Comparison of ENCODE assay signal across 26 cellular contexts in the genomic region with DNA sequence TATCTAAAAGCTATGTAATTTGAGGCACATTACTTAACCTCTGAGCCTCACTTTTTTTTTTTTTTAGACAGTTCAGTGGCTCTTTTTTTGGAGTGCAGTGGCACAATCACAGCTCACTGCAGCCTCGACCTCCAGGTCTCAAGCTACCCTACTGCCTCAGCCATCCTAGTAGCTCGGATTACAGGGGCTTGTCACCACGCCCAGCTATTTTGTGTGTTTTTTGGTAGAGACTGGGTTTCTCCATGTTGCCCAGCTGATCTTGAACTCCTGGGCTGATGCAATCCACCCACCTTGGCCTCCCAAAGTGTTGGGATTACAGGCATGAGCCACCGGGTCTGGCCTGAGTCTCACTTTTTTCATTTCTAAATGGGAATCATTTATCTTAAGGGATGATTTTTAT.
"Had no signal": no experiment of that assay in that cellular context is flagged by ENCODE, and none has a peak within 500 bp of the region (broad histone marks: within the 10 kb centered on the region; RNA-seq: fewer than 3 reads in every experiment).

No MANE protein-coding gene starts in this region.

- DNase-seq: dorsolateral prefrontal cortex; effector CD4-positive, alpha-beta T cell; foreskin fibroblast; gastrocnemius medialis; heart left ventricle; left cardiac atrium; left lung; naive thymus-derived CD8-positive, alpha-beta T cell; nephron progenitor cell; nucleus accumbens; stimulated activated CD4-positive, alpha-beta T cell treated with anti-CD3 and anti-CD28 coated beads, Interleukin-12 subunit alpha, Interleukin-12 subunit beta, amount 100 ng/mL, for 4 hours; stimulated activated CD4-positive, alpha-beta T cell treated with anti-CD3 and anti-CD28 coated beads, Interleukin-1b, Interleukin-23, amount 100 ng/mL, for 48 hours; stimulated activated CD4-positive, alpha-beta T cell treated with anti-CD3 and anti-CD28 coated beads, Interleukin-4, amount 100 ng/mL, for 1 hour; stimulated activated CD8-positive, alpha-beta memory T cell treated with anti-CD3 and anti-CD28 coated beads, Interleukin-4, amount 100 ng/mL, for 48 hours; stimulated activated naive CD8-positive, alpha-beta T cell treated with anti-CD3 and anti-CD28 coated beads, Interleukin-15, Interleukin-2, amounts not matched to agents 100 U/mL and 50 U/mL, for 24 hours; substantia nigra; testis; tibial artery; upper lobe of left lung had no signal

- H3K27ac Mint-ChIP-seq: naive thymus-derived CD8-positive, alpha-beta T cell; nephron progenitor cell had no signal

- H3K4me3 ChIP-seq: dorsolateral prefrontal cortex, gastrocnemius medialis, heart left ventricle, hepatocyte, left lung, prostate gland, right atrium auricular region, smooth muscle cell, testis, tibial artery, upper lobe of left lung had no signal

- H3K4me2 ChIP-seq: hepatocyte, smooth muscle cell had no signal

- H3K79me2 ChIP-seq: hepatocyte had no signal

- H3K4me3 Mint-ChIP-seq: naive thymus-derived CD8-positive, alpha-beta T cell; nephron progenitor cell had no signal

- H2AFZ ChIP-seq: hepatocyte had no signal

- H3K4me1 ChIP-seq: gastrocnemius medialis, heart left ventricle, left lung, prostate gland, right atrium auricular region, testis, tibial artery, upper lobe of left lung had no signal

- H3K4me1 Mint-ChIP-seq: naive thymus-derived CD8-positive, alpha-beta T cell; nephron progenitor cell had no signal

- H3K9me3 ChIP-seq: gastrocnemius medialis, heart left ventricle, prostate gland, right atrium auricular region, testis, tibial artery, upper lobe of left lung had no signal

- H3K36me3 ChIP-seq: gastrocnemius medialis, heart left ventricle, left lung, prostate gland, right atrium auricular region, tibial artery, upper lobe of left lung had no signal

- H3K27me3 ChIP-seq: dorsolateral prefrontal cortex, gastrocnemius medialis, heart left ventricle, hepatocyte, left lung, right atrium auricular region, testis, tibial artery, upper lobe of left lung had no signal

- H3K27ac ChIP-seq: dorsolateral prefrontal cortex, epithelial cell of prostate, gastrocnemius medialis, heart left ventricle, hepatocyte, left lung, prostate gland, right atrium auricular region, testis, tibial artery, upper lobe of left lung had no signal

- H3K36me3 Mint-ChIP-seq: naive thymus-derived CD8-positive, alpha-beta T cell had no signal

- ATAC-seq: esophagus mucosa; gastrocnemius medialis; heart left ventricle; left cardiac atrium; left lung; naive thymus-derived CD8-positive, alpha-beta T cell; sciatic nerve; stimulated activated naive CD8-positive, alpha-beta T cell treated with anti-CD3 and anti-CD28 coated beads, Interleukin-15, Interleukin-2, amounts not matched to agents 100 U/mL and 50 U/mL, for 24 hours had no signal
